17 cellular contexts compared by ENCODE assay signal in the genomic region with DNA sequence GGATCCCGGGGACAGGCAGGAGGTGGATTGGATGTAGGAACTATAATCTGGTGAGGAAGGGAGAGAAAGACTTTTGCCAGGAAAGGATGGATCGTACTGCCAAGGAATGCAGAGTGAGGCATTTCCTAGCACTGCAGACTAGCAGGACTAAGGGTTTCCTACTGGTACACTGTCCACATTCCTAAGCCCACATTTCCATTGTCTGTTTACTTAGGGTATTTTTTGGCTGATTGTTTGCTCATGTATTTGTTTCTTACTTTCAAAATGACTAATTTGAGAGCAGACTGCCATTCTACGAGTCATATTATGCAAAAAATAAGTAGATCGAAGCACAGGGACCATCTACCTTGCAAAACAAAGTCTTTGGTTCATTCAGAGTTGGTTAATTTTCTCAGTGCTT.
A peak's percentile ranks its signal among the peaks of the same experiment; 100 is the strongest.
DNase-seq lines count a peak whose midpoint lies in the region; ATAC-seq and TF ChIP-seq lines count a peak whose summit lies in the region.
"Had no signal": no experiment of that assay in that cellular context is flagged by ENCODE, and none has a peak within 500 bp of the region (broad histone marks: within the 10 kb centered on the region; RNA-seq: fewer than 3 reads in every experiment).

No MANE protein-coding gene starts in this region.

- H3K9me3 ChIP-seq in PC-9 (ENCODE audit: insufficient read depth, low read depth): no peaks in the 10 kb centered on the region
- H3K9me3 ChIP-seq: esophagus squamous epithelium, suprapubic skin had no signal

- DNase-seq in GM03348 (ENCODE audit: low spot score) (peak; percentile 73), PC-9 (no peak), fibroblast of gingiva (ENCODE audit: low read depth) (peak; percentile 46), progenitor cell of endocrine pancreas (ENCODE audit: low spot score, unreplicated experiment) (no peak), NCI-H2171 (lab: John Stamatoyannopoulos, UW) (no peak), ecto neural progenitor cell (ENCODE audit: low spot score) (no peak)
- no peak for DNase-seq in naive thymus-derived CD8-positive, alpha-beta T cell
- DNase-seq: activated CD4-positive, alpha-beta T cell treated with anti-CD3 and anti-CD28 coated beads for 36 hours; activated T-cell treated with anti-CD3 and anti-CD28 coated beads for 4 hours; C1 segment of cervical spinal cord; esophagus squamous epithelium; mesendoderm; NCI-H1930; NCI-H69; RPMI8226 had no signal

- H3K27ac ChIP-seq in PC-9: no peak overlapping the region

- H3F3A ChIP-seq in PC-9 (ENCODE audit: insufficient read depth, low read depth): no peaks in the 10 kb centered on the region

- POLR2A ChIA-PET in PC-9 (lab: Charles Lee; ENCODE audit: unreplicated experiment): no interaction called here
- POLR2A ChIA-PET in naive thymus-derived CD8-positive, alpha-beta T cell (lab: Charles Lee): no interaction called here

- H3K9me3 Mint-ChIP-seq in progenitor cell of endocrine pancreas (ENCODE audit: low read depth): peaks cover 5% of the 10 kb centered on the region
- no peaks in the 10 kb centered on the region for H3K9me3 Mint-ChIP-seq in naive thymus-derived CD8-positive, alpha-beta T cell

- BruUV-seq in PC-9 (replicated peaks; lab: Mats Ljungman, UMichigan): no TSS peak

- TF ChIP-seq CTCF in PC-9 (conservative IDR thresholded peaks at IDR 0.05) (no peak), progenitor cell of endocrine pancreas (IDR thresholded peaks at IDR 0.05; ENCODE audit: unreplicated experiment) (no peak)

- H3K9me2 ChIP-seq in PC-9 (ENCODE audit: insufficient read depth): no peaks in the 10 kb centered on the region

- CTCF ChIA-PET in PC-9 (lab: Charles Lee): no interaction called here

- H3K27me3 Mint-ChIP-seq in progenitor cell of endocrine pancreas: no peaks in the 10 kb centered on the region
- peaks cover 17 to 53% (median 27%) of the 10 kb centered on the region in 5 donors for H3K27me3 Mint-ChIP-seq in naive thymus-derived CD8-positive, alpha-beta T cell

- H3K4me1 Mint-ChIP-seq in progenitor cell of endocrine pancreas (ENCODE audit: low read depth): peaks cover 7% of the 10 kb centered on the region
- H3K4me1 Mint-ChIP-seq in naive thymus-derived CD8-positive, alpha-beta T cell: peaks cover 6 to 18% (median 13%) of the 10 kb centered on the region in 4 donors

- H3K36me3 ChIP-seq in PC-9 (ENCODE audit: low read depth): no peaks in the 10 kb centered on the region
- H3K36me3 ChIP-seq: esophagus squamous epithelium, suprapubic skin had no signal

- H3K4me1 ChIP-seq in PC-9 (replicated peaks; ENCODE audit: insufficient read depth): no peaks in the 10 kb centered on the region

- H3K79me2 ChIP-seq in PC-9 (ENCODE audit: low read depth): no peaks in the 10 kb centered on the region

- H3K4me3 Mint-ChIP-seq in progenitor cell of endocrine pancreas (ENCODE audit: low read depth): no peak overlapping the region
- no peak overlapping the region for H3K4me3 Mint-ChIP-seq in naive thymus-derived CD8-positive, alpha-beta T cell
- H3K4me3 Mint-ChIP-seq: activated CD4-positive, alpha-beta T cell treated with anti-CD3 and anti-CD28 coated beads for 36 hours had no signal

- intact Hi-C loops in PC-9 (cut with micrococcal nuclease; ENCODE audit: unreplicated experiment): no loop called here

- no peak overlapping the region for H2AFZ ChIP-seq in PC-9

- no peak overlapping the region for H3K4me3 ChIP-seq in PC-9
- H3K4me3 ChIP-seq: esophagus squamous epithelium, suprapubic skin had no signal

- peak overlapping the region; percentile 1 for H3K27ac Mint-ChIP-seq in progenitor cell of endocrine pancreas
- no peak overlapping the region for H3K27ac Mint-ChIP-seq in naive thymus-derived CD8-positive, alpha-beta T cell
- H3K27ac Mint-ChIP-seq: activated CD4-positive, alpha-beta T cell treated with anti-CD3 and anti-CD28 coated beads for 36 hours had no signal

- peak overlapping the region; percentile 9; the same call in 1 of the 2 replicates for H3K4me2 ChIP-seq in PC-9

- no peak for ATAC-seq in naive thymus-derived CD8-positive, alpha-beta T cell
- no peak for ATAC-seq in GM18870 (IDR thresholded peaks at IDR 0.05; ENCODE audit: unreplicated experiment)
- ATAC-seq: activated CD4-positive, alpha-beta T cell treated with anti-CD3 and anti-CD28 coated beads for 36 hours had no signal

- H3K27me3 ChIP-seq in PC-9 (ENCODE audit: insufficient read depth, low read depth): no peaks in the 10 kb centered on the region

- no peaks in the 10 kb centered on the region for H4K20me1 ChIP-seq in PC-9 (ENCODE audit: insufficient read depth)

- H3K36me3 Mint-ChIP-seq in progenitor cell of endocrine pancreas (ENCODE audit: insufficient read depth): peaks cover 1% of the 10 kb centered on the region
- H3K36me3 Mint-ChIP-seq in naive thymus-derived CD8-positive, alpha-beta T cell: no peaks in the 10 kb centered on the region

Comparison
In these comparisons a context has a peak if more than half of its experiments do, and no peak if none do; other contexts are left out.
1. DNase-seq: peak in GM03348 (single experiment) and fibroblast of gingiva (single experiment); none in PC-9 (0 of 2), progenitor cell of endocrine pancreas (single experiment), NCI-H2171 (single experiment), naive thymus-derived CD8-positive, alpha-beta T cell (0 of 10) and ecto neural progenitor cell (single experiment).